Comparison of ENCODE assay signal across 1 cellular context in the genomic region with DNA sequence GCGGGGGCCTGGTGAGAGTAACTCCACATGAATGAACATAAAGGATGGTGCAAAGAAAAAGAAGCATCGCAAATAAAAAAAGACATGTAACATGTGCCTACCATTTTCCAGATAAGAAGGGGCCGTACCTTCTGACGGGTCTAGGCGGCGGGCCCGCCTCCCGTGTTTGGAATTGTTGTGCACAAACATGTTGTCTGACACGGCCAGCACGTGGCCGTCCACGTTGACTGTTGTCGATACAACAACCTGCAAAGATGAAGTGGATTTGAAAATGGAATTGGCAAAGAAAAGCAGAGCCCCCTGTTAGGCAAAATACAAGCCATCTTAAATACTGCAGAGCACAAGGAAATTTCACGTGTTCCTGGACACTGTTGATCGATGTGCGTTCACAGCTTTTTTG.
TF ChIP-seq lines count a peak whose summit lies in the region.

No MANE protein-coding gene starts in this region.

TF ChIP-seq in HepG2, 621 proteins besides CTCF, POLR2A, EP300 and RAD21 (continued from another document):
- TF ChIP-seq, protein P1, sequence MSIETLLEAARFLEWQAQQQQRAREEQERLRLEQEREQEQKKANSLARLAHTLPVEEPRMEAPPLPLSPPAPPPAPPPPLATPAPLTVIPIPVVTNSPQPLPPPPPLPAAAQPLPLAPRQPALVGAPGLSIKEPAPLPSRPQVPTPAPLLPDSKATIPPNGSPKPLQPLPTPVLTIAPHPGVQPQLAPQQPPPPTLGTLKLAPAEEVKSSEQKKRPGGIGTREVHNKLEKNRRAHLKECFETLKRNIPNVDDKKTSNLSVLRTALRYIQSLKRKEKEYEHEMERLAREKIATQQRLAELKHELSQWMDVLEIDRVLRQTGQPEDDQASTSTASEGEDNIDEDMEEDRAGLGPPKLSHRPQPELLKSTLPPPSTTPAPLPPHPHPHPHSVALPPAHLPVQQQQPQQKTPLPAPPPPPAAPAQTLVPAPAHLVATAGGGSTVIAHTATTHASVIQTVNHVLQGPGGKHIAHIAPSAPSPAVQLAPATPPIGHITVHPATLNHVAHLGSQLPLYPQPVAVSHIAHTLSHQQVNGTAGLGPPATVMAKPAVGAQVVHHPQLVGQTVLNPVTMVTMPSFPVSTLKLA (IDR thresholded peaks at IDR 0.05), result peak; percentile 71
- TF ChIP-seq IRF2 (CRISPR knock-in tag; IDR thresholded peaks at IDR 0.05) (no peak), HMG20A (CRISPR knock-in tag; IDR thresholded peaks at IDR 0.05; ENCODE audit: borderline replicate concordance) (no peak)
